Comparison of ENCODE assay signal across 11 cellular contexts in the genomic region with DNA sequence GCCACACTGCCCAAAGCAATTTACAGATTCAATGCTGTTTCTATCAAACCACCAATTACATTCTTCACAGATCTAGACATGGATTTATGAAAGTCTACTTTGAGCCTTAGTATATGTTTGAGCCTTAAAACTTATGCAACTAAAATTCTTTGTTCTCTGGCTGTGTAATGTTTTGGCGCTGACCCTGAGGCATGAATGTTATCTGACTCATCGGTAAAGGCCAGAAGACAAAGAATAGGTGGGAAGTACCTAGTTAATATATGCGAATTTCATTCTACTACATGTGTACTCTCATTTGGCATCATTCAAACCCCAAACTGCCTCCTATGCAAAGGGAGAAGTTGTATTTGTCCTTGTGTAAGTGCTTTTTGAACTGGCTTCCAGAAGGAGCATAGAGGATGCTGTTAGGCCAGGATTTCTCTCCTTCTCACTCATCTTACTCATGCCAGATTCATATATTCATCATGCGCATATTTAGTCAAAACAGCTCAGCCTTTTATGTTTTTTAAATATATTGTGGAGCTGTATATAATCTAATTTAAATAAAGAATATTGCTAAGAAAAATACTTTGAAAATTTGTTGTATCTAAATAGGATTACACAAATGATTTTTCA.
DNase-seq lines count a peak whose midpoint lies in the region; ATAC-seq and TF ChIP-seq lines count a peak whose summit lies in the region.
"Had no signal": no experiment of that assay in that cellular context is flagged by ENCODE, and none has a peak within 500 bp of the region (broad histone marks: within the 10 kb centered on the region; RNA-seq: fewer than 3 reads in every experiment).

No MANE protein-coding gene starts in this region.

- no peaks in the 10 kb centered on the region for H3K4me1 ChIP-seq in stomach

- no peak overlapping the region for H3K27ac ChIP-seq in stomach
- H3K27ac ChIP-seq: thoracic aorta had no signal

- no peak for TF ChIP-seq CTCF in stomach (IDR thresholded peaks at IDR 0.05)

- H3K4me3 ChIP-seq in stomach = no peak overlapping the region
- H3K4me3 ChIP-seq: skin epidermis, thoracic aorta had no signal

- peak; percentile 53 for DNase-seq in GM03348 (ENCODE audit: low spot score)
- peak; percentile 87 for DNase-seq in iris pigment epithelial cell (ENCODE audit: low read depth)
- DNase-seq in activated CD4-positive, alpha-beta T cell treated with anti-CD3 and anti-CD28 coated beads, Interleukin-2, amount 50 U/mL, for 48 hours = no peak
- DNase-seq in stomach = no peak
- no peak for DNase-seq in activated effector memory CD4-positive, alpha-beta T cell treated with anti-CD3 and anti-CD28 coated beads, Interleukin-2, amount 50 U/mL, for 16 hours
- no peak for DNase-seq in stimulated activated CD4-positive, alpha-beta T cell treated with anti-CD3 and anti-CD28 coated beads, Interleukin-2, amount 100 ng/mL, for 24 hours
- DNase-seq: KBM-7 had no signal

- TF ChIP-seq EP300 in stomach (IDR thresholded peaks at IDR 0.05) = no peak

- ATAC-seq in HG02588 (IDR thresholded peaks at IDR 0.05; ENCODE audit: unreplicated experiment) = peak; percentile 40
- ATAC-seq in SK-N-SH treated with all-trans-retinoic acid at 6 μM for 48 hours = peak; percentile 71

- H3K36me3 ChIP-seq in stomach = no peaks in the 10 kb centered on the region
- H3K36me3 ChIP-seq: thoracic aorta had no signal

- TF ChIP-seq POLR2A in stomach (IDR thresholded peaks at IDR 0.05) = no peak

- no peaks in the 10 kb centered on the region for H3K27me3 ChIP-seq in stomach

- peaks cover 0 to 7% (median 0%) of the 10 kb centered on the region in 4 donors for H3K9me3 ChIP-seq in stomach
- H3K9me3 ChIP-seq: thoracic aorta had no signal

- 31 to 69% (median 47%) methylated on average over 4 of the region's 4 CpGs for WGBS in stomach, 5 donors

- intact Hi-C loops in stomach (cut with DNase I; ENCODE audit: low total_unique reads) = no loop called here

TF ChIP-seq in SK-N-SH treated with all-trans-retinoic acid at 6 μM for 48 hours, 23 proteins besides CTCF, POLR2A, EP300 and RAD21:
- TF ChIP-seq ZNF70 (CRISPR knock-in tag; IDR thresholded peaks at IDR 0.05) (no peak), ZFP30 (CRISPR knock-in tag; IDR thresholded peaks at IDR 0.05) (no peak), ZC3H10 (CRISPR knock-in tag; IDR thresholded peaks at IDR 0.05) (no peak), ZNF565 (CRISPR knock-in tag; conservative IDR thresholded peaks at IDR 0.05; ENCODE audit: low read depth) (no peak), ARNTL (CRISPR knock-in tag; IDR thresholded peaks at IDR 0.05; ENCODE audit: borderline replicate concordance, low read depth) (no peak), CSDC2 (CRISPR knock-in tag; IDR thresholded peaks at IDR 0.05) (no peak), ZNF8 (CRISPR knock-in tag; IDR thresholded peaks at IDR 0.05) (no peak), TCF4 (CRISPR knock-in tag; IDR thresholded peaks at IDR 0.05; ENCODE audit: borderline replicate concordance) (no peak)
- TF ChIP-seq, protein P1, sequence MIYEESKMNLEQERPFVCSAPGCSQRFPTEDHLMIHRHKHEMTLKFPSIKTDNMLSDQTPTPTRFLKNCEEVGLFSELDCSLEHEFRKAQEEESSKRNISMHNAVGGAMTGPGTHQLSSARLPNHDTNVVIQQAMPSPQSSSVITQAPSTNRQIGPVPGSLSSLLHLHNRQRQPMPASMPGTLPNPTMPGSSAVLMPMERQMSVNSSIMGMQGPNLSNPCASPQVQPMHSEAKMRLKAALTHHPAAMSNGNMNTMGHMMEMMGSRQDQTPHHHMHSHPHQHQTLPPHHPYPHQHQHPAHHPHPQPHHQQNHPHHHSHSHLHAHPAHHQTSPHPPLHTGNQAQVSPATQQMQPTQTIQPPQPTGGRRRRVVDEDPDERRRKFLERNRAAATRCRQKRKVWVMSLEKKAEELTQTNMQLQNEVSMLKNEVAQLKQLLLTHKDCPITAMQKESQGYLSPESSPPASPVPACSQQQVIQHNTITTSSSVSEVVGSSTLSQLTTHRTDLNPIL (CRISPR knock-in tag; IDR thresholded peaks at IDR 0.05; ENCODE audit: low read depth) = no peak
- TF ChIP-seq, protein P2, sequence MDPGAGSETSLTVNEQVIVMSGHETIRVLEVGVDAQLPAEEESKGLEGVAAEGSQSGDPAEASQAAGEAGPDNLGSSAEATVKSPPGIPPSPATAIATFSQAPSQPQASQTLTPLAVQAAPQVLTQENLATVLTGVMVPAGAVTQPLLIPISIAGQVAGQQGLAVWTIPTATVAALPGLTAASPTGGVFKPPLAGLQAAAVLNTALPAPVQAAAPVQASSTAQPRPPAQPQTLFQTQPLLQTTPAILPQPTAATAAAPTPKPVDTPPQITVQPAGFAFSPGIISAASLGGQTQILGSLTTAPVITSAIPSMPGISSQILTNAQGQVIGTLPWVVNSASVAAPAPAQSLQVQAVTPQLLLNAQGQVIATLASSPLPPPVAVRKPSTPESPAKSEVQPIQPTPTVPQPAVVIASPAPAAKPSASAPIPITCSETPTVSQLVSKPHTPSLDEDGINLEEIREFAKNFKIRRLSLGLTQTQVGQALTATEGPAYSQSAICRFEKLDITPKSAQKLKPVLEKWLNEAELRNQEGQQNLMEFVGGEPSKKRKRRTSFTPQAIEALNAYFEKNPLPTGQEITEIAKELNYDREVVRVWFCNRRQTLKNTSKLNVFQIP (CRISPR knock-in tag; IDR thresholded peaks at IDR 0.05; ENCODE audit: borderline replicate concordance, low read depth) = no peak

Comparison
In these comparisons a context has a peak if more than half of its experiments do, and no peak if none do; other contexts are left out.
1. DNase-seq: peak in GM03348 (single experiment) and iris pigment epithelial cell (single experiment); none in activated CD4-positive, alpha-beta T cell treated with anti-CD3 and anti-CD28 coated beads, Interleukin-2, amount 50 U/mL, for 48 hours (0 of 2), stomach (single experiment), activated effector memory CD4-positive, alpha-beta T cell treated with anti-CD3 and anti-CD28 coated beads, Interleukin-2, amount 50 U/mL, for 16 hours (single experiment) and stimulated activated CD4-positive, alpha-beta T cell treated with anti-CD3 and anti-CD28 coated beads, Interleukin-2, amount 100 ng/mL, for 24 hours (0 of 2).